ENCODE assay signal across 9 cellular contexts in genomic region chr3:13192471-13193213, GRCh38.
DNase-seq lines count a peak whose midpoint lies in the region; ATAC-seq, FAIRE-seq and TF ChIP-seq lines count a peak whose summit lies in the region.
"Had no signal": no experiment of that assay in that cellular context is flagged by ENCODE, and none has a peak within 500 bp of the region (broad histone marks: within the 10 kb centered on the region; RNA-seq: fewer than 3 reads in every experiment).

No MANE protein-coding gene starts in this region.

- H2AFZ ChIP-seq in keratinocyte (ENCODE audit: control insufficient read depth, low read length), result no peak overlapping the region

- peaks cover 9% of the 10 kb centered on the region for H3K27me3 ChIP-seq in keratinocyte (ENCODE audit: control insufficient read depth, extremely low read depth, insufficient read depth, low read length)
- H3K27me3 ChIP-seq: transverse colon had no signal

- H3K9me3 ChIP-seq in HEK293 (ENCODE audit: control insufficient read depth, insufficient read depth, low read depth, low read length) (no peaks in the 10 kb centered on the region), keratinocyte (ENCODE audit: control insufficient read depth, low read depth, low read length) (no peaks in the 10 kb centered on the region)
- H3K9me3 ChIP-seq: transverse colon had no signal

- H3K79me2 ChIP-seq in keratinocyte (ENCODE audit: control insufficient read depth, insufficient read depth, low read length), result no peaks in the 10 kb centered on the region

- no peaks in the 10 kb centered on the region for H3K36me3 Mint-ChIP-seq in activated CD8-positive, alpha-beta T cell treated with anti-CD3 and anti-CD28 coated beads for 36 hours (ENCODE audit: low read depth)

- no peak for FAIRE-seq in keratinocyte (lab: Jason Lieb, UNC)

- CTCF ChIA-PET in HEK293 (lab: Yijun Ruan, JAX), result interaction anchor here (0.6 to 2.3 kb wide), 8 partner anchors 8 to 260 kb away, joined by 3 to 13 read pairs (median 4); no protein-coding TSS in a partner anchor
- CTCF ChIA-PET in activated CD8-positive, alpha-beta T cell treated with anti-CD3 and anti-CD28 coated beads for 36 hours (lab: Charles Lee), result interaction anchor here (1.9 kb wide), 1 partner anchor 101 kb away, joined by 7 read pairs; no protein-coding TSS in a partner anchor

- ATAC-seq in activated CD8-positive, alpha-beta T cell treated with anti-CD3 and anti-CD28 coated beads for 36 hours, result no peak

- H3K4me1 ChIP-seq in HEK293 (ENCODE audit: control insufficient read depth, insufficient read depth, low read length), result no peaks in the 10 kb centered on the region
- peaks cover 2% of the 10 kb centered on the region for H3K4me1 ChIP-seq in keratinocyte (ENCODE audit: control insufficient read depth, extremely low read depth, insufficient read depth, low read length)
- H3K4me1 ChIP-seq: transverse colon had no signal

- intact Hi-C loops in activated CD8-positive, alpha-beta T cell treated with anti-CD3 and anti-CD28 coated beads for 36 hours (cut with micrococcal nuclease), result no loop called here

- H3K4me1 Mint-ChIP-seq in activated CD8-positive, alpha-beta T cell treated with anti-CD3 and anti-CD28 coated beads for 36 hours (ENCODE audit: low read depth), result peaks cover 14% of the 10 kb centered on the region

- TF ChIP-seq CTCF in HEK293 (tag by site-specific recombination; IDR thresholded peaks at IDR 0.05), result no peak; the same call in 1 of the 2 replicates
- peak; percentile 19 for TF ChIP-seq CTCF in activated CD8-positive, alpha-beta T cell treated with anti-CD3 and anti-CD28 coated beads for 36 hours (IDR thresholded peaks at IDR 0.05)
- TF ChIP-seq CTCF in keratinocyte (optimal IDR thresholded peaks at IDR 0.05 in 1 of 3, IDR thresholded peaks at IDR 0.05 in 1 of 3, conservative IDR thresholded peaks at IDR 0.05 in 1 of 3; ENCODE audit: extremely low read depth in 1 of 3, insufficient read depth in 2 of 3, low read length in 3 of 3), result peak; percentile 36 to 76 (median 55)

- H3K9me3 Mint-ChIP-seq in activated CD8-positive, alpha-beta T cell treated with anti-CD3 and anti-CD28 coated beads for 36 hours, result peaks cover 4% of the 10 kb centered on the region

- H3K27ac ChIP-seq in HEK293 (ENCODE audit: extremely low read depth, low read depth, low read length), result no peak overlapping the region
- no peak overlapping the region for H3K27ac ChIP-seq in keratinocyte (ENCODE audit: control insufficient read depth, insufficient read depth, low read length)
- H3K27ac ChIP-seq: transverse colon had no signal

- dilution Hi-C loops in keratinocyte (cut with MboI; ENCODE audit: extremely low pct_ligation_motif_present, low sequenced_read_pairs), result no loop called here

- H3K27me3 Mint-ChIP-seq in activated CD8-positive, alpha-beta T cell treated with anti-CD3 and anti-CD28 coated beads for 36 hours, result peaks cover 5% of the 10 kb centered on the region

- no peak overlapping the region for H3K4me3 Mint-ChIP-seq in activated CD8-positive, alpha-beta T cell treated with anti-CD3 and anti-CD28 coated beads for 36 hours

- no peak overlapping the region for H3K9ac ChIP-seq in keratinocyte (ENCODE audit: control insufficient read depth, extremely low read depth, insufficient read depth, low read length)

- no peaks in the 10 kb centered on the region for H4K20me1 ChIP-seq in keratinocyte (ENCODE audit: control insufficient read depth, extremely low read depth, insufficient read depth, low read length)

- H3K9me1 ChIP-seq in keratinocyte (ENCODE audit: control insufficient read depth, extremely low read depth, insufficient read depth, low read length), result no peaks in the 10 kb centered on the region

- H3K4me3 ChIP-seq in HEK293 (ENCODE audit: low read depth, low read length), result no peak overlapping the region
- H3K4me3 ChIP-seq in keratinocyte (ENCODE audit: control insufficient read depth in 2 of 3, extremely low read depth in 1 of 3, insufficient read depth in 2 of 3, low read depth in 1 of 3, low read length in 3 of 3), result no peak overlapping the region
- H3K4me3 ChIP-seq: transverse colon had no signal

- H3K27ac Mint-ChIP-seq in activated CD8-positive, alpha-beta T cell treated with anti-CD3 and anti-CD28 coated beads for 36 hours, result no peak overlapping the region

- H3K36me3 ChIP-seq in HEK293 (ENCODE audit: control insufficient read depth in 2 of 2, insufficient read depth in 1 of 2, low read length in 2 of 2) (no peaks in the 10 kb centered on the region), keratinocyte (ENCODE audit: control insufficient read depth in 2 of 2, extremely low read depth in 1 of 2, insufficient read depth in 2 of 2, low read length in 2 of 2) (no peaks in the 10 kb centered on the region)
- H3K36me3 ChIP-seq: transverse colon had no signal

- POLR2A ChIA-PET in HEK293 (lab: Yijun Ruan, JAX), result interaction anchor here (1.0 kb wide), 1 partner anchor 15 kb away, joined by 3 read pairs; no protein-coding TSS in a partner anchor
- POLR2A ChIA-PET in activated CD8-positive, alpha-beta T cell treated with anti-CD3 and anti-CD28 coated beads for 36 hours (lab: Charles Lee), result interaction anchor here (1.2 kb wide), 1 partner anchor 14 kb away, joined by 3 read pairs; no protein-coding TSS in a partner anchor

- no peak overlapping the region for H3K4me2 ChIP-seq in keratinocyte (ENCODE audit: control insufficient read depth, extremely low read depth, insufficient read depth, low read depth, low read length)

- DNase-seq in AG08396 (ENCODE audit: low spot score) (peak; percentile 55), keratinocyte (ENCODE audit: low read depth, low spot score) (no peak), COLO829 (ENCODE audit: low spot score) (no peak), T-helper 1 cell (no peak), hippocampal formation (lab: John Stamatoyannopoulos, UW) (no peak)
- DNase-seq in activated CD8-positive, alpha-beta T cell treated with anti-CD3 and anti-CD28 coated beads for 36 hours, result no peak
- DNase-seq in activated CD8-positive, alpha-beta memory T cell treated with anti-CD3 and anti-CD28 coated beads for 24 hours, result no peak
- DNase-seq: transverse colon had no signal

TF ChIP-seq in HEK293, 187 proteins besides CTCF, POLR2A, EP300 and RAD21:
- TF ChIP-seq ZNF449 (tag by site-specific recombination; IDR thresholded peaks at IDR 0.05), result 0 out of 2 replicates have a peak, but pooled peaks have one; percentile 32
- no peak for TF ChIP-seq ZNF362 (tag by site-specific recombination; IDR thresholded peaks at IDR 0.05)
TF ChIP-seq in HEK293: peak in this region for 1.
